In the genomic region with DNA sequence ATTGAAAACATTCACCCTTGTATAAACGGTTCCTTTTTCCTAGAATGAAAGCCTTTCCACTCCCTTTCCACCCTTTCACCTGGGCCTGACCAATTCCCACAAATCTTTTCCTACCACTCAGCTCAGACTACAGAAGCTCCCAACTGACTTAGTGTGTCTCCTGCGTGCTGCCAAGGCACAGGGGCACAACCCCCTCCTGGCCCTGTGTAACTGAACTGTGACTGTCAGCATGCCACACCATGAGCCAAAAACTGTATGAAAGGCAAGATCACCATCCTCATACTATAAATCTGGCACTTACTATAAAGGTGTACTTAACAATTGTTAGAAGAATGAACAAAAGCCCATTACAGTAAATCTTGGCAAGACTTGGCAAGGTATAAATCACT, we compare ENCODE assay signal across 1 cellular context.
TF ChIP-seq lines count a peak whose summit lies in the region.

No MANE protein-coding gene starts in this region.

TF ChIP-seq in endothelial cell of umbilical vein, 7 proteins besides CTCF, POLR2A, EP300 and RAD21:
- TF ChIP-seq GATA2 (IDR thresholded peaks at IDR 0.05; ENCODE audit: insufficient read depth, insufficient read length, low read depth, low read length) (no peak), POLR2AphosphoS5 (IDR thresholded peaks at IDR 0.05; ENCODE audit: insufficient read depth, low read depth, low read length) (no peak), JUN (IDR thresholded peaks at IDR 0.05; ENCODE audit: borderline replicate concordance, insufficient read depth, insufficient read length, low read depth) (no peak), EZH2 (IDR thresholded peaks at IDR 0.05; ENCODE audit: borderline replicate concordance, low read depth, low read length, severe bottlenecking) (no peak), MYC (IDR thresholded peaks at IDR 0.05; ENCODE audit: low read depth, low read length) (no peak), FOS (IDR thresholded peaks at IDR 0.05; ENCODE audit: borderline replicate concordance, insufficient read depth, low read length) (no peak)
- TF ChIP-seq, protein P1, sequence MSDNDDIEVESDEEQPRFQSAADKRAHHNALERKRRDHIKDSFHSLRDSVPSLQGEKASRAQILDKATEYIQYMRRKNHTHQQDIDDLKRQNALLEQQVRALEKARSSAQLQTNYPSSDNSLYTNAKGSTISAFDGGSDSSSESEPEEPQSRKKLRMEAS (IDR thresholded peaks at IDR 0.05; ENCODE audit: insufficient read depth, insufficient read length) = no peak
